1 cellular context compared by ENCODE assay signal in genomic region chr15:59688888-59689625, GRCh38.
TF ChIP-seq lines count a peak whose summit lies in the region.

Gene BNIP2, minus strand, starts transcription at chr15:59689320. Its CDS starts 6,863 bp downstream, at chr15:59682457.

TF ChIP-seq in HepG2, 621 proteins besides CTCF, POLR2A, EP300 and RAD21 (continued from another document and continues in another):
- TF ChIP-seq ZNF44 (CRISPR knock-in tag; IDR thresholded peaks at IDR 0.05) (no peak), REST (IDR thresholded peaks at IDR 0.05; ENCODE audit: borderline replicate concordance in 1 of 2, low read depth in 1 of 2, low read length in 2 of 2) (no peak; a peak in 1 of 4 replicates), ZFP91 (CRISPR knock-in tag; IDR thresholded peaks at IDR 0.05; ENCODE audit: borderline replicate concordance) (peak; percentile 77; the same call in 1 of the 2 replicates), FOXK2 (IDR thresholded peaks at IDR 0.05) (no peak), SRSF4 (IDR thresholded peaks at IDR 0.05; ENCODE audit: low read depth, low read length, poor library complexity, severe bottlenecking) (no peak), TFAP4 (IDR thresholded peaks at IDR 0.05; ENCODE audit: borderline replicate concordance, low read depth) (peak; percentile 75), KAT8 (CRISPR knock-in tag; IDR thresholded peaks at IDR 0.05) (peak; percentile 94), ZNF282 (IDR thresholded peaks at IDR 0.05; ENCODE audit: partially characterized antibody) (no peak), ZNF7 (CRISPR knock-in tag; IDR thresholded peaks at IDR 0.05) (no peak), HOXD1 (CRISPR knock-in tag; IDR thresholded peaks at IDR 0.05) (peak; percentile 87; the same call in 1 of the 2 replicates), ZNF281 (CRISPR knock-in tag; IDR thresholded peaks at IDR 0.05; ENCODE audit: borderline replicate concordance) (peak; percentile 65; the same call in 1 of the 2 replicates), PITX1 (CRISPR knock-in tag; IDR thresholded peaks at IDR 0.05) (peak; percentile 41; the same call in 1 of the 2 replicates), ZNF12 (CRISPR knock-in tag; IDR thresholded peaks at IDR 0.05) (0 out of 2 replicates have a peak, but pooled peaks have one; percentile 27), BHLHE40 (IDR thresholded peaks at IDR 0.05; ENCODE audit: low read length) (no peak), ZFP36 (IDR thresholded peaks at IDR 0.05; ENCODE audit: borderline replicate concordance, low read depth, low read length, partially characterized antibody) (no peak), ELK4 (CRISPR knock-in tag; IDR thresholded peaks at IDR 0.05; ENCODE audit: borderline replicate concordance) (no peak), KIAA2018 (CRISPR knock-in tag; IDR thresholded peaks at IDR 0.05; ENCODE audit: borderline replicate concordance) (no peak), EEA1 (CRISPR knock-in tag; IDR thresholded peaks at IDR 0.05; ENCODE audit: borderline replicate concordance) (peak; percentile 80; the same call in 1 of the 2 replicates), ELF1 (CRISPR knock-in tag; IDR thresholded peaks at IDR 0.05) (peak; percentile 29; the same call in 1 of the 2 replicates), AGO1 (IDR thresholded peaks at IDR 0.05; ENCODE audit: low read depth, low read length, poor library complexity, severe bottlenecking) (peak; percentile 69), SALL1 (CRISPR knock-in tag; IDR thresholded peaks at IDR 0.05) (peak; percentile 79; the same call in 1 of the 2 replicates), ZNF343 (CRISPR knock-in tag; IDR thresholded peaks at IDR 0.05) (no peak), ZNF256 (CRISPR knock-in tag; conservative IDR thresholded peaks at IDR 0.05) (no peak), TBL1XR1 (IDR thresholded peaks at IDR 0.05; ENCODE audit: borderline replicate concordance, low read length, partially characterized antibody) (no peak), SIX4 (CRISPR knock-in tag; IDR thresholded peaks at IDR 0.05) (peak; percentile 38; the same call in 1 of the 2 replicates), ELF3 (CRISPR knock-in tag; IDR thresholded peaks at IDR 0.05) (peak; percentile 60; the same call in 1 of the 2 replicates), TOE1 (CRISPR knock-in tag; IDR thresholded peaks at IDR 0.05) (peak; percentile 47; the same call in 1 of the 2 replicates), ZNF713 (CRISPR knock-in tag; IDR thresholded peaks at IDR 0.05) (0 out of 2 replicates have a peak, but pooled peaks have one; percentile 25), SIN3B (IDR thresholded peaks at IDR 0.05; ENCODE audit: low read length) (0 out of 2 replicates have a peak, but pooled peaks have one; percentile 19), ZNF235 (CRISPR knock-in tag; IDR thresholded peaks at IDR 0.05; ENCODE audit: borderline replicate concordance) (peak; percentile 56; the same call in 1 of the 2 replicates), HIC2 (CRISPR knock-in tag; IDR thresholded peaks at IDR 0.05; ENCODE audit: low read depth) (no peak), TERF1 (CRISPR knock-in tag; IDR thresholded peaks at IDR 0.05) (0 out of 2 replicates have a peak, but pooled peaks have one; percentile 26), SP140L (CRISPR knock-in tag; IDR thresholded peaks at IDR 0.05; ENCODE audit: borderline replicate concordance) (no peak), YEATS2 (CRISPR knock-in tag; IDR thresholded peaks at IDR 0.05; ENCODE audit: borderline replicate concordance) (peak; percentile 87)
